Comparison of ENCODE assay signal across 27 cellular contexts in the genomic region with DNA sequence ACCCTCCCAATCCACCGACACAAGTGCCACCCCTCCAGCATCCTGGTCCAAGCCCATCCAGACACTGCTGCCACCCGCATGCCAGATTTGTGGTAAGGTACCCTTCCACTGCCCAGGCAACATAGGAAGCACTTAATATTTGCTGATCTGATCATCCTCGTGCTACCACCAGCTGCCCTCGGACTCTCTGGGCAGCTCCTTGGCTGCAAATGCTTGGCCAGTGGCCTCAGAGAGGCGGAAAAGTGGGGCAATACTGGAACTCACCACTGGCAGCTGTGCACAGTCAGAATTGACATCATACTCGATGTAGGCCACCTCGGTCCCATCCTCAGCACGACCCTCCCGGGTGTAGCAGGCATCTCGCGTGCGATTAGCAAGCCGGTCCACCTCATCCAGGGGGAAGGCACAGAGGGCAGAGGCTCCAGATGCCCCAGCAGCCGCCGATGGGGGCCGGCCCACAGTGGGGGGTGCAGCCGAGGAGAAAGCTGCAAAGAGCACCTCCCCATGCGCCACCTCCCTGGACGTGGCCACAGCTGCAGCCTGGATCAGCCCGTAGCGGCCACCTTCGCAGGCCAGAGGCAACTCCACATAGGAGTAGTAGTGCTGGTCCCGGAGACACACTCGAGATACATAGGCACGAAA. TPM values are rescaled to one million over a fixed set of nuclear protein-coding genes. Genes with fewer than 3 reads are reported as not detected.
DNase-seq lines count a peak whose midpoint lies in the region; ATAC-seq and TF ChIP-seq lines count a peak whose summit lies in the region.
"Had no signal": no experiment of that assay in that cellular context is flagged by ENCODE, and none has a peak within 500 bp of the region (broad histone marks: within the 10 kb centered on the region; RNA-seq: fewer than 3 reads in every experiment).

No MANE protein-coding gene starts in this region.

- no peaks in the 10 kb centered on the region for H3K27me3 ChIP-seq in sigmoid colon
- H3K27me3 ChIP-seq in CD8-positive, alpha-beta T cell (ENCODE audit: insufficient read depth, low read length) = no peaks in the 10 kb centered on the region
- H3K27me3 ChIP-seq: breast epithelium, right lobe of liver, suprapubic skin had no signal

- no peaks in the 10 kb centered on the region for H3K36me3 Mint-ChIP-seq in activated T-cell treated with anti-CD3 and anti-CD28 coated beads, Interleukin-2, amount 50 U/mL, for 24 hours (ENCODE audit: low read depth)
- H3K36me3 Mint-ChIP-seq in CD8-positive, alpha-beta T cell = no peaks in the 10 kb centered on the region
- H3K36me3 Mint-ChIP-seq: CD4-positive, CD25-positive, alpha-beta regulatory T cell had no signal

- intact Hi-C loops in sigmoid colon (cut with DNase I) = no loop called here
- intact Hi-C loops in CD8-positive, alpha-beta T cell (cut with DNase I, micrococcal nuclease) = no loop called here

- ATAC-seq in HG03342 (IDR thresholded peaks at IDR 0.05; ENCODE audit: unreplicated experiment) = no peak
- ATAC-seq in CD8-positive, alpha-beta T cell = no peak
- ATAC-seq: mucosa of descending colon had no signal

- 89 to 91% methylated on average over 25 of the region's 25 CpGs for WGBS in sigmoid colon, 2 donors

- H3K27ac Mint-ChIP-seq in activated T-cell treated with anti-CD3 and anti-CD28 coated beads, Interleukin-2, amount 50 U/mL, for 24 hours = no peak overlapping the region
- no peak overlapping the region for H3K27ac Mint-ChIP-seq in CD8-positive, alpha-beta T cell
- H3K27ac Mint-ChIP-seq: CD4-positive, CD25-positive, alpha-beta regulatory T cell had no signal

- H3K27ac ChIP-seq in RWPE1 = peak overlapping the region; percentile 99
- H3K27ac ChIP-seq in coronary artery = peak overlapping the region; percentile 1 to 99
- H3K27ac ChIP-seq in sigmoid colon = peak overlapping the region in 3 of 4 donors; percentile 92 to 96 (median 92)
- no peak overlapping the region for H3K27ac ChIP-seq in CD8-positive, alpha-beta T cell (ENCODE audit: low read depth, low read length)
- H3K27ac ChIP-seq: KMS-11, right lobe of liver, suprapubic skin had no signal

- CTCF ChIA-PET in RWPE1 (lab: Yijun Ruan, JAX) = interaction anchor here (0.8 kb wide), 1 partner anchor 13 kb away, joined by 3 read pairs; no protein-coding TSS in a partner anchor
- CTCF ChIA-PET in CD8-positive, alpha-beta T cell (lab: Charles Lee) = interaction anchor here (0.8 to 2.3 kb wide), 6 partner anchors 11 to 126 kb away, joined by 3 to 20 read pairs (median 4); a partner anchor contains a TSS

- peaks cover 7 to 41% (median 23%) of the 10 kb centered on the region in 4 donors for H3K36me3 ChIP-seq in sigmoid colon
- no peaks in the 10 kb centered on the region for H3K36me3 ChIP-seq in CD8-positive, alpha-beta T cell (ENCODE audit: insufficient read depth, low read length)
- H3K36me3 ChIP-seq: breast epithelium had no signal

- TF ChIP-seq EP300 in sigmoid colon (IDR thresholded peaks at IDR 0.05) = no peak

- no peak for TF ChIP-seq POLR2A in sigmoid colon (IDR thresholded peaks at IDR 0.05)

- no peaks in the 10 kb centered on the region for H3K9me3 Mint-ChIP-seq in activated T-cell treated with anti-CD3 and anti-CD28 coated beads, Interleukin-2, amount 50 U/mL, for 24 hours
- no peaks in the 10 kb centered on the region for H3K9me3 Mint-ChIP-seq in CD8-positive, alpha-beta T cell
- H3K9me3 Mint-ChIP-seq: CD4-positive, CD25-positive, alpha-beta regulatory T cell; dendritic cell treated with granulocyte-macrophage colony-stimulating factor and Interleukin-4, amounts not matched to agents 40 ng/mL and 50 ng/mL, for 4 days had no signal

- no peak overlapping the region for H3K4me3 Mint-ChIP-seq in activated T-cell treated with anti-CD3 and anti-CD28 coated beads, Interleukin-2, amount 50 U/mL, for 24 hours
- no peak overlapping the region for H3K4me3 Mint-ChIP-seq in CD8-positive, alpha-beta T cell
- H3K4me3 Mint-ChIP-seq: CD4-positive, CD25-positive, alpha-beta regulatory T cell; dendritic cell treated with granulocyte-macrophage colony-stimulating factor and Interleukin-4, amounts not matched to agents 40 ng/mL and 50 ng/mL, for 4 days had no signal

- peaks cover 6% of the 10 kb centered on the region for H3K27me3 Mint-ChIP-seq in activated T-cell treated with anti-CD3 and anti-CD28 coated beads, Interleukin-2, amount 50 U/mL, for 24 hours
- H3K27me3 Mint-ChIP-seq in CD8-positive, alpha-beta T cell (ENCODE audit: low read depth) = peaks cover 2% of the 10 kb centered on the region

- H3K4me1 ChIP-seq in sigmoid colon = peaks cover 2 to 68% (median 66%) of the 10 kb centered on the region in 4 donors
- H3K4me1 ChIP-seq in CD8-positive, alpha-beta T cell (ENCODE audit: insufficient read depth, low read length) = no peaks in the 10 kb centered on the region

- POLR2A ChIA-PET in RWPE1 (lab: Yijun Ruan, JAX; ENCODE audit: low non-redundant PET) = no interaction called here
- POLR2A ChIA-PET in CD8-positive, alpha-beta T cell (lab: Charles Lee) = no interaction called here

- no peaks in the 10 kb centered on the region for H3K4me1 Mint-ChIP-seq in activated T-cell treated with anti-CD3 and anti-CD28 coated beads, Interleukin-2, amount 50 U/mL, for 24 hours (ENCODE audit: low read depth)
- H3K4me1 Mint-ChIP-seq in CD8-positive, alpha-beta T cell (ENCODE audit: low read depth) = peaks cover 2% of the 10 kb centered on the region

- TF ChIP-seq CTCF in RWPE1 (conservative IDR thresholded peaks at IDR 0.05; ENCODE audit: low read depth) (no peak), coronary artery (IDR thresholded peaks at IDR 0.05) (no peak), sigmoid colon (IDR thresholded peaks at IDR 0.05) (no peak)
- TF ChIP-seq CTCF in CD8-positive, alpha-beta T cell (IDR thresholded peaks at IDR 0.05) = no peak

- DNase-seq in RWPE1 (ENCODE audit: low spot score) (no peak), coronary artery (ENCODE audit: low spot score) (no peak), midbrain (lab: John Stamatoyannopoulos, UW) (peak; percentile 31), sigmoid colon (no peak), NCI-H82 treated with DMSO at 0.1 percent for 48 hours (lab: John Stamatoyannopoulos, UW; ENCODE audit: unreplicated experiment) (no peak)
- DNase-seq in activated T-cell treated with anti-CD3 and anti-CD28 coated beads, Interleukin-2, amount 50 U/mL, for 24 hours = no peak
- no peak for DNase-seq in CD8-positive, alpha-beta T cell
- DNase-seq: activated CD4-positive, alpha-beta T cell treated with anti-CD3 and anti-CD28 coated beads, Interleukin-2, amount 50 U/mL, for 48 hours; activated effector memory CD4-positive, alpha-beta T cell treated with anti-CD3 and anti-CD28 coated beads, Interleukin-2, amount 50 U/mL, for 16 hours; CD4-positive, CD25-positive, alpha-beta regulatory T cell; HCEC 1CT; mucosa of descending colon; NCI-H1694 treated with DMSO at 0.1 percent for 48 hours; NCI-H526; occipital lobe; right lobe of liver; RPMI8226; T-helper 2 cell had no signal

- no peaks in the 10 kb centered on the region for H3K9me3 ChIP-seq in sigmoid colon
- no peaks in the 10 kb centered on the region for H3K9me3 ChIP-seq in CD8-positive, alpha-beta T cell (ENCODE audit: low read length)
- H3K9me3 ChIP-seq: breast epithelium, mucosa of descending colon, right lobe of liver, SK-N-SH, suprapubic skin had no signal

- H3K4me3 ChIP-seq in coronary artery (peak overlapping the region; percentile 35), sigmoid colon (no peak overlapping the region)
- no peak overlapping the region for H3K4me3 ChIP-seq in CD8-positive, alpha-beta T cell (ENCODE audit: low read depth, low read length)
- H3K4me3 ChIP-seq: breast epithelium, mucosa of descending colon, right lobe of liver, suprapubic skin had no signal

RNA-seq across cellular contexts. Expression of a gene that starts 6.5 kb away (rescaled TPM):
- total RNA-seq in sigmoid colon = 100 to 1,000 TPM in 1 of 4 donors, 10 to 100 TPM in 3; 59.9 to 162 (median 79.7) TPM
- polyA plus RNA-seq in sigmoid colon = 10 to 100 TPM; 10.2 to 88.0 (median 10.4) TPM
- total RNA-seq in CD8-positive, alpha-beta T cell = 1 to 10 TPM; 1.4 to 2.7 TPM

RNA-seq across cellular contexts. Expression of a gene that starts 16.6 kb away (rescaled TPM):
- total RNA-seq in sigmoid colon = 10 to 100 TPM in 3 of 4 donors, 1 to 10 TPM in 1; 9.4 to 22.5 (median 13.1) TPM
- polyA plus RNA-seq in sigmoid colon = 10 to 100 TPM; 12.7 to 21.6 (median 18.6) TPM
- 1 to 10 TPM; 2.9 to 4.7 TPM for total RNA-seq in CD8-positive, alpha-beta T cell

RNA-seq across cellular contexts. Expression of a gene that starts 16.7 kb away (rescaled TPM):
- total RNA-seq in sigmoid colon = 100 to 1,000 TPM; 146 to 352 (median 244) TPM
- polyA plus RNA-seq in sigmoid colon = 100 to 1,000 TPM; 419 to 762 (median 624) TPM
- 100 to 1,000 TPM; 279 to 297 TPM for total RNA-seq in CD8-positive, alpha-beta T cell

RNA-seq across cellular contexts. Expression of a gene that starts 23.2 kb away (rescaled TPM):
- 1 to 10 TPM; 3.4 to 9.4 (median 5.2) TPM for total RNA-seq in sigmoid colon
- polyA plus RNA-seq in sigmoid colon = 1 to 10 TPM; 1.8 to 6.2 (median 2.4) TPM
- total RNA-seq in CD8-positive, alpha-beta T cell = 1 to 10 TPM; 7.4 to 8.7 TPM

RNA-seq across cellular contexts. Expression of a gene that starts 51.3 kb away (rescaled TPM):
- total RNA-seq in sigmoid colon = not detected
- not detected for polyA plus RNA-seq in sigmoid colon
- not detected for total RNA-seq in CD8-positive, alpha-beta T cell
- total RNA-seq: CD4-positive, CD25-positive, alpha-beta regulatory T cell; endothelial cell of umbilical vein; lower leg skin; mucosa of descending colon; right lobe of liver; suprapubic skin had no signal
- polyA plus RNA-seq: AG04450; CD4-positive, CD25-positive, alpha-beta regulatory T cell; endothelial cell of umbilical vein had no signal

Comparison
In these comparisons a context has a peak if more than half of its experiments do, and no peak if none do; other contexts are left out.
1. RNA of a gene that starts 6.5 kb away (total RNA-seq): 59.9 to 162 TPM in sigmoid colon; 1.4 to 2.7 TPM in CD8-positive, alpha-beta T cell; every median in the first group is over 10 times any median in the second.